ENCODE assay signal across 8 cellular contexts in the genomic region with DNA sequence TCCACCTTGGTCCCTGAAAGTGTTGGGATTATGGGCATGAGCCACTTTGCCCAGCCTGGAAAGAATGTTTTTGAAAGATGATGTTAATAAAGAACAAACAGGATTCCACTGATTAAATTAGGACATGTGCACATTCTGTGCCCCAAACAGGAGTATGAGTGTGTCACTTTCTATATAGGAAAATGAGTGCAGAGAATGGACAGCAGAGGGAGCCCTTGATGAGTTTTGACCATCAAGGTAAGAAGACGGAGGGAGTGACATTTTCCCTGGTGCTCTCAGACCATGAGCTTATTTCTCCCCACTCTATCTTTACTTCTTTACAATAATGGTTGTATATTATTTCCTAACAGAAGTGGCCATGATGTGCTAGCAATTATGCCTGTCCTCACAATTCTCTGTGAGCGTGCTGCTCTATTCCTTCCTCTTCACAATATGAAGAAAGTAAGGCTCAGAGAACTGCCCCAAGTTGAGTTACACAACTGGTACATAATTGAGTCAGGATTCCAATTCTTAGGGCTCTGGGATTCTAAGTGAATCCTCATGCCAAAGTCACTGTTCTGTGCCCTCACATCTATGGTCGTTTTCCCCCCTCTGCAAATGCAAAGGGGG. TPM values are rescaled to one million over a fixed set of nuclear protein-coding genes. Genes with fewer than 3 reads are reported as not detected.
DNase-seq lines count a peak whose midpoint lies in the region; ATAC-seq, FAIRE-seq and TF ChIP-seq lines count a peak whose summit lies in the region.

No MANE protein-coding gene starts in this region.

- peak; percentile 75 for TF ChIP-seq CTCF in GM12872 (IDR thresholded peaks at IDR 0.05; ENCODE audit: insufficient read depth, low read depth, low read length)
- no peak for TF ChIP-seq CTCF in activated B cell treated with CpG ODN at 0.5 μM for 24 hours (IDR thresholded peaks at IDR 0.05)
- peak; percentile 78 for TF ChIP-seq CTCF in epithelial cell of esophagus (IDR thresholded peaks at IDR 0.05; ENCODE audit: insufficient read depth, low read depth, low read length, missing control alignments)
- TF ChIP-seq CTCF in upper lobe of right lung (IDR thresholded peaks at IDR 0.05) = peak; percentile 85

- CTCF ChIA-PET in activated B cell treated with CpG ODN at 0.5 μM for 24 hours (lab: Charles Lee) = interaction anchor here (1.6 to 1.8 kb wide), 4 partner anchors 9 to 1194 kb away, joined by 4 to 10 read pairs (median 6); no protein-coding TSS in a partner anchor

- FAIRE-seq in A204.1 (lab: Jason Lieb, UNC) = peak; percentile 65

- H3K36me3 ChIP-seq in upper lobe of right lung = no peaks in the 10 kb centered on the region

- POLR2A ChIA-PET in activated B cell treated with CpG ODN at 0.5 μM for 24 hours (lab: Charles Lee) = no interaction called here

- DNase-seq in NCI-H345 treated with DMSO at 0.1 percent for 48 hours (lab: John Stamatoyannopoulos, UW; ENCODE audit: unreplicated experiment) = peak; percentile 39
- no peak for DNase-seq in activated B cell treated with CpG ODN at 0.5 μM for 24 hours
- peak; percentile 84 for DNase-seq in epithelial cell of esophagus (ENCODE audit: low read depth)
- peak; percentile 67 for DNase-seq in middle frontal gyrus (ENCODE audit: extremely low spot score, low spot score)
- no peak for DNase-seq in upper lobe of right lung

- no peak overlapping the region for H3K27ac ChIP-seq in upper lobe of right lung

- no peaks in the 10 kb centered on the region for H3K9me3 Mint-ChIP-seq in activated B cell treated with CpG ODN at 0.5 μM for 24 hours

- ATAC-seq in HG03159 (IDR thresholded peaks at IDR 0.05; ENCODE audit: unreplicated experiment) = peak; percentile 79
- peak; percentile 56 for ATAC-seq in activated B cell treated with CpG ODN at 0.5 μM for 24 hours (ENCODE audit: low read depth)
- ATAC-seq in upper lobe of right lung = peak; percentile 86

- H3K27me3 ChIP-seq in upper lobe of right lung = no peaks in the 10 kb centered on the region

- H3K4me1 Mint-ChIP-seq in activated B cell treated with CpG ODN at 0.5 μM for 24 hours = no peaks in the 10 kb centered on the region

- H3K4me3 Mint-ChIP-seq in activated B cell treated with CpG ODN at 0.5 μM for 24 hours = no peak overlapping the region

- H3K27ac Mint-ChIP-seq in activated B cell treated with CpG ODN at 0.5 μM for 24 hours = no peak overlapping the region

- H3K9me3 ChIP-seq in upper lobe of right lung = no peaks in the 10 kb centered on the region

- intact Hi-C loops in activated B cell treated with CpG ODN at 0.5 μM for 24 hours (cut with micrococcal nuclease) (loop anchor here (1.0 to 5.0 kb wide), 3 partner anchors 147 to 1238 kb away; no protein-coding TSS in a partner anchor), upper lobe of right lung (cut with DNase I) (loop anchor here (5.0 kb wide), 1 partner anchor 148 kb away; no protein-coding TSS in a partner anchor)

- no peaks in the 10 kb centered on the region for H3K4me1 ChIP-seq in upper lobe of right lung

- H3K36me3 Mint-ChIP-seq in activated B cell treated with CpG ODN at 0.5 μM for 24 hours (ENCODE audit: low read depth) = no peaks in the 10 kb centered on the region

- H3K4me3 ChIP-seq in epithelial cell of esophagus (ENCODE audit: low read length) (no peak overlapping the region), upper lobe of right lung (no peak overlapping the region)

- no peaks in the 10 kb centered on the region for H3K27me3 Mint-ChIP-seq in activated B cell treated with CpG ODN at 0.5 μM for 24 hours

RNA-seq across cellular contexts. Expression of a gene that starts 20.6 kb away (rescaled TPM):
- total RNA-seq in activated B cell treated with CpG ODN at 0.5 μM for 24 hours = 4,501 and 5,377 TPM in 2 replicates
- 1,932 TPM for total RNA-seq in upper lobe of right lung

Comparison
In these comparisons a context has a peak if more than half of its experiments do, and no peak if none do; other contexts are left out.
1. DNase-seq: peak in NCI-H345 treated with DMSO at 0.1 percent for 48 hours (single experiment), epithelial cell of esophagus (single experiment) and middle frontal gyrus (single experiment); none in activated B cell treated with CpG ODN at 0.5 μM for 24 hours (single experiment) and upper lobe of right lung (single experiment).
2. Peak in every context shown above with its lines, with median percentiles within 50 percentile points of each other: ATAC-seq.